ENCODE assay signal across 2 cellular contexts in the genomic region with DNA sequence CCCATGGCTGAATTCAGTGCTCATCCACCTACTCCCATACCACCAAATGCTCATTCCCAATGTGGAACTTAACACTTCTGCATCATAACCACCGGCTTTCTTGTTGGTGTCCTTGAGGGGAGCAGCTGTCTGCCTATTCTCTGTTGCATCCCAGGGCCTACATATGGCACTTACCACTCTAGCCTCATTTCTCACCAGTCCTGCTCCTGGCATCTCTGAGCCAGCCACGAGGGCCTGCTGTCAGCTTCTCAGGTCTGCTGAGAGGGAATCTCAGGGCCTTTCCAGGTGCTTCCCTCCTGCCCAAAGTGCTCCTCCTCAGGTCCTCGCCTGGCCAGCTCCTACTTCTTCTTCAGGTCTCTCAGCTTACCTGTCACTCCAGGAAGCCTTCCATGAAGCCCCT.
TF ChIP-seq lines count a peak whose summit lies in the region.

No MANE protein-coding gene starts in this region.

TF ChIP-seq in A549, 52 proteins besides CTCF, POLR2A, EP300 and RAD21:
- TF ChIP-seq, protein P1, sequence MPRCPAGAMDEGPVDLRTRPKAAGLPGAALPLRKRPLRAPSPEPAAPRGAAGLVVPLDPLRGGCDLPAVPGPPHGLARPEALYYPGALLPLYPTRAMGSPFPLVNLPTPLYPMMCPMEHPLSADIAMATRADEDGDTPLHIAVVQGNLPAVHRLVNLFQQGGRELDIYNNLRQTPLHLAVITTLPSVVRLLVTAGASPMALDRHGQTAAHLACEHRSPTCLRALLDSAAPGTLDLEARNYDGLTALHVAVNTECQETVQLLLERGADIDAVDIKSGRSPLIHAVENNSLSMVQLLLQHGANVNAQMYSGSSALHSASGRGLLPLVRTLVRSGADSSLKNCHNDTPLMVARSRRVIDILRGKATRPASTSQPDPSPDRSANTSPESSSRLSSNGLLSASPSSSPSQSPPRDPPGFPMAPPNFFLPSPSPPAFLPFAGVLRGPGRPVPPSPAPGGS (IDR thresholded peaks at IDR 0.05): no peak
- no peak for TF ChIP-seq PHF8 (IDR thresholded peaks at IDR 0.05; ENCODE audit: borderline replicate concordance, low read depth)
- TF ChIP-seq, protein P2, sequence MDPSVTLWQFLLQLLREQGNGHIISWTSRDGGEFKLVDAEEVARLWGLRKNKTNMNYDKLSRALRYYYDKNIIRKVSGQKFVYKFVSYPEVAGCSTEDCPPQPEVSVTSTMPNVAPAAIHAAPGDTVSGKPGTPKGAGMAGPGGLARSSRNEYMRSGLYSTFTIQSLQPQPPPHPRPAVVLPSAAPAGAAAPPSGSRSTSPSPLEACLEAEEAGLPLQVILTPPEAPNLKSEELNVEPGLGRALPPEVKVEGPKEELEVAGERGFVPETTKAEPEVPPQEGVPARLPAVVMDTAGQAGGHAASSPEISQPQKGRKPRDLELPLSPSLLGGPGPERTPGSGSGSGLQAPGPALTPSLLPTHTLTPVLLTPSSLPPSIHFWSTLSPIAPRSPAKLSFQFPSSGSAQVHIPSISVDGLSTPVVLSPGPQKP (IDR thresholded peaks at IDR 0.05; ENCODE audit: low read depth, low read length): no peak
- no peak for TF ChIP-seq ZFP36 (IDR thresholded peaks at IDR 0.05; ENCODE audit: borderline replicate concordance, partially characterized antibody)
- TF ChIP-seq CBX2 (IDR thresholded peaks at IDR 0.05; ENCODE audit: borderline replicate concordance, low read depth): no peak
- no peak for TF ChIP-seq TP53 (CRISPR knock-in tag; IDR thresholded peaks at IDR 0.05)
- no peak for TF ChIP-seq GATA3 (IDR thresholded peaks at IDR 0.05; ENCODE audit: borderline replicate concordance)
- no peak for TF ChIP-seq HOXB5 (CRISPR knock-in tag; IDR thresholded peaks at IDR 0.05)
- TF ChIP-seq RFX5 (IDR thresholded peaks at IDR 0.05): no peak
- no peak for TF ChIP-seq FOSL2 (IDR thresholded peaks at IDR 0.05)
- no peak for TF ChIP-seq FOSL2 (CRISPR knock-in tag; IDR thresholded peaks at IDR 0.05)
- no peak for TF ChIP-seq JUN (IDR thresholded peaks at IDR 0.05)
- TF ChIP-seq EHMT2 (IDR thresholded peaks at IDR 0.05; ENCODE audit: low read depth): no peak
- no peak for TF ChIP-seq POLR2AphosphoS2 (conservative IDR thresholded peaks at IDR 0.05; ENCODE audit: low read length)
- TF ChIP-seq, protein P3, sequence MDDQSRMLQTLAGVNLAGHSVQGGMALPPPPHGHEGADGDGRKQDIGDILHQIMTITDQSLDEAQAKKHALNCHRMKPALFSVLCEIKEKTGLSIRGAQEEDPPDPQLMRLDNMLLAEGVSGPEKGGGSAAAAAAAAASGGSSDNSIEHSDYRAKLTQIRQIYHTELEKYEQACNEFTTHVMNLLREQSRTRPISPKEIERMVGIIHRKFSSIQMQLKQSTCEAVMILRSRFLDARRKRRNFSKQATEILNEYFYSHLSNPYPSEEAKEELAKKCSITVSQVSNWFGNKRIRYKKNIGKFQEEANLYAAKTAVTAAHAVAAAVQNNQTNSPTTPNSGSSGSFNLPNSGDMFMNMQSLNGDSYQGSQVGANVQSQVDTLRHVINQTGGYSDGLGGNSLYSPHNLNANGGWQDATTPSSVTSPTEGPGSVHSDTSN (IDR thresholded peaks at IDR 0.05): no peak
- no peak for TF ChIP-seq RARB (CRISPR knock-in tag; IDR thresholded peaks at IDR 0.05)

TF ChIP-seq in GM23338, 12 proteins besides CTCF, POLR2A, EP300 and RAD21:
- TF ChIP-seq NANOG (IDR thresholded peaks at IDR 0.05; ENCODE audit: borderline replicate concordance) (no peak), JUNB (IDR thresholded peaks at IDR 0.05; ENCODE audit: unreplicated experiment) (no peak), ZNF114 (CRISPR knock-in tag; IDR thresholded peaks at IDR 0.05) (no peak), EZH2 (IDR thresholded peaks at IDR 0.05; ENCODE audit: low read depth, unreplicated experiment) (no peak), ZNF331 (CRISPR knock-in tag; IDR thresholded peaks at IDR 0.05; ENCODE audit: low read depth) (no peak), CREB1 (CRISPR knock-in tag; IDR thresholded peaks at IDR 0.05; ENCODE audit: low read depth) (no peak), STAT1 (IDR thresholded peaks at IDR 0.05; ENCODE audit: unreplicated experiment) (no peak), EZH2phosphoT487 (IDR thresholded peaks at IDR 0.05; ENCODE audit: unreplicated experiment) (no peak), POLR2AphosphoS5 (IDR thresholded peaks at IDR 0.05; ENCODE audit: low read depth) (no peak)
- TF ChIP-seq, protein P4, sequence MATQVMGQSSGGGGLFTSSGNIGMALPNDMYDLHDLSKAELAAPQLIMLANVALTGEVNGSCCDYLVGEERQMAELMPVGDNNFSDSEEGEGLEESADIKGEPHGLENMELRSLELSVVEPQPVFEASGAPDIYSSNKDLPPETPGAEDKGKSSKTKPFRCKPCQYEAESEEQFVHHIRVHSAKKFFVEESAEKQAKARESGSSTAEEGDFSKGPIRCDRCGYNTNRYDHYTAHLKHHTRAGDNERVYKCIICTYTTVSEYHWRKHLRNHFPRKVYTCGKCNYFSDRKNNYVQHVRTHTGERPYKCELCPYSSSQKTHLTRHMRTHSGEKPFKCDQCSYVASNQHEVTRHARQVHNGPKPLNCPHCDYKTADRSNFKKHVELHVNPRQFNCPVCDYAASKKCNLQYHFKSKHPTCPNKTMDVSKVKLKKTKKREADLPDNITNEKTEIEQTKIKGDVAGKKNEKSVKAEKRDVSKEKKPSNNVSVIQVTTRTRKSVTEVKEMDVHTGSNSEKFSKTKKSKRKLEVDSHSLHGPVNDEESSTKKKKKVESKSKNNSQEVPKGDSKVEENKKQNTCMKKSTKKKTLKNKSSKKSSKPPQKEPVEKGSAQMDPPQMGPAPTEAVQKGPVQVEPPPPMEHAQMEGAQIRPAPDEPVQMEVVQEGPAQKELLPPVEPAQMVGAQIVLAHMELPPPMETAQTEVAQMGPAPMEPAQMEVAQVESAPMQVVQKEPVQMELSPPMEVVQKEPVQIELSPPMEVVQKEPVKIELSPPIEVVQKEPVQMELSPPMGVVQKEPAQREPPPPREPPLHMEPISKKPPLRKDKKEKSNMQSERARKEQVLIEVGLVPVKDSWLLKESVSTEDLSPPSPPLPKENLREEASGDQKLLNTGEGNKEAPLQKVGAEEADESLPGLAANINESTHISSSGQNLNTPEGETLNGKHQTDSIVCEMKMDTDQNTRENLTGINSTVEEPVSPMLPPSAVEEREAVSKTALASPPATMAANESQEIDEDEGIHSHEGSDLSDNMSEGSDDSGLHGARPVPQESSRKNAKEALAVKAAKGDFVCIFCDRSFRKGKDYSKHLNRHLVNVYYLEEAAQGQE (IDR thresholded peaks at IDR 0.05; ENCODE audit: unreplicated experiment): no peak
- TF ChIP-seq, protein P5, sequence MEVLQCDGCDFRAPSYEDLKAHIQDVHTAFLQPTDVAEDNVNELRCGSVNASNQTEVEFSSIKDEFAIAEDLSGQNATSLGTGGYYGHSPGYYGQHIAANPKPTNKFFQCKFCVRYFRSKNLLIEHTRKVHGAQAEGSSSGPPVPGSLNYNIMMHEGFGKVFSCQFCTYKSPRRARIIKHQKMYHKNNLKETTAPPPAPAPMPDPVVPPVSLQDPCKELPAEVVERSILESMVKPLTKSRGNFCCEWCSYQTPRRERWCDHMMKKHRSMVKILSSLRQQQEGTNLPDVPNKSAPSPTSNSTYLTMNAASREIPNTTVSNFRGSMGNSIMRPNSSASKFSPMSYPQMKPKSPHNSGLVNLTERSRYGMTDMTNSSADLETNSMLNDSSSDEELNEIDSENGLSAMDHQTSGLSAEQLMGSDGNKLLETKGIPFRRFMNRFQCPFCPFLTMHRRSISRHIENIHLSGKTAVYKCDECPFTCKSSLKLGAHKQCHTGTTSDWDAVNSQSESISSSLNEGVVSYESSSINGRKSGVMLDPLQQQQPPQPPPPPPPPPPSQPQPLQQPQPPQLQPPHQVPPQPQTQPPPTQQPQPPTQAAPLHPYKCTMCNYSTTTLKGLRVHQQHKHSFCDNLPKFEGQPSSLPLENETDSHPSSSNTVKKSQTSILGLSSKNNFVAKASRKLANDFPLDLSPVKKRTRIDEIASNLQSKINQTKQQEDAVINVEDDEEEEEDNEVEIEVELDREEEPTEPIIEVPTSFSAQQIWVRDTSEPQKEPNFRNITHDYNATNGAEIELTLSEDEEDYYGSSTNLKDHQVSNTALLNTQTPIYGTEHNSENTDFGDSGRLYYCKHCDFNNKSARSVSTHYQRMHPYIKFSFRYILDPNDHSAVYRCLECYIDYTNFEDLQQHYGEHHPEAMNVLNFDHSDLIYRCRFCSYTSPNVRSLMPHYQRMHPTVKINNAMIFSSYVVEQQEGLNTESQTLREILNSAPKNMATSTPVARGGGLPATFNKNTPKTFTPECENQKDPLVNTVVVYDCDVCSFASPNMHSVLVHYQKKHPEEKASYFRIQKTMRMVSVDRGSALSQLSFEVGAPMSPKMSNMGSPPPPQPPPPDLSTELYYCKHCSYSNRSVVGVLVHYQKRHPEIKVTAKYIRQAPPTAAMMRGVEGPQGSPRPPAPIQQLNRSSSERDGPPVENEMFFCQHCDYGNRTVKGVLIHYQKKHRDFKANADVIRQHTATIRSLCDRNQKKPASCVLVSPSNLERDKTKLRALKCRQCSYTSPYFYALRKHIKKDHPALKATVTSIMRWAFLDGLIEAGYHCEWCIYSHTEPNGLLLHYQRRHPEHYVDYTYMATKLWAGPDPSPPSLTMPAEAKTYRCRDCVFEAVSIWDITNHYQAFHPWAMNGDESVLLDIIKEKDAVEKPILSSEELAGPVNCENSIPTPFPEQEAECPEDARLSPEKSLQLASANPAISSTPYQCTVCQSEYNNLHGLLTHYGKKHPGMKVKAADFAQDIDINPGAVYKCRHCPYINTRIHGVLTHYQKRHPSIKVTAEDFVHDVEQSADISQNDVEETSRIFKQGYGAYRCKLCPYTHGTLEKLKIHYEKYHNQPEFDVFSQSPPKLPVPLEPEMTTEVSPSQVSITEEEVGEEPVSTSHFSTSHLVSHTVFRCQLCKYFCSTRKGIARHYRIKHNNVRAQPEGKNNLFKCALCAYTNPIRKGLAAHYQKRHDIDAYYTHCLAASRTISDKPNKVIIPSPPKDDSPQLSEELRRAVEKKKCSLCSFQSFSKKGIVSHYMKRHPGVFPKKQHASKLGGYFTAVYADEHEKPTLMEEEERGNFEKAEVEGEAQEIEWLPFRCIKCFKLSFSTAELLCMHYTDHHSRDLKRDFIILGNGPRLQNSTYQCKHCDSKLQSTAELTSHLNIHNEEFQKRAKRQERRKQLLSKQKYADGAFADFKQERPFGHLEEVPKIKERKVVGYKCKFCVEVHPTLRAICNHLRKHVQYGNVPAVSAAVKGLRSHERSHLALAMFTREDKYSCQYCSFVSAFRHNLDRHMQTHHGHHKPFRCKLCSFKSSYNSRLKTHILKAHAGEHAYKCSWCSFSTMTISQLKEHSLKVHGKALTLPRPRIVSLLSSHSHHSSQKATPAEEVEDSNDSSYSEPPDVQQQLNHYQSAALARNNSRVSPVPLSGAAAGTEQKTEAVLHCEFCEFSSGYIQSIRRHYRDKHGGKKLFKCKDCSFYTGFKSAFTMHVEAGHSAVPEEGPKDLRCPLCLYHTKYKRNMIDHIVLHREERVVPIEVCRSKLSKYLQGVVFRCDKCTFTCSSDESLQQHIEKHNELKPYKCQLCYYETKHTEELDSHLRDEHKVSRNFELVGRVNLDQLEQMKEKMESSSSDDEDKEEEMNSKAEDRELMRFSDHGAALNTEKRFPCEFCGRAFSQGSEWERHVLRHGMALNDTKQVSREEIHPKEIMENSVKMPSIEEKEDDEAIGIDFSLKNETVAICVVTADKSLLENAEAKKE (CRISPR knock-in tag; IDR thresholded peaks at IDR 0.05): no peak
- TF ChIP-seq, protein P6, sequence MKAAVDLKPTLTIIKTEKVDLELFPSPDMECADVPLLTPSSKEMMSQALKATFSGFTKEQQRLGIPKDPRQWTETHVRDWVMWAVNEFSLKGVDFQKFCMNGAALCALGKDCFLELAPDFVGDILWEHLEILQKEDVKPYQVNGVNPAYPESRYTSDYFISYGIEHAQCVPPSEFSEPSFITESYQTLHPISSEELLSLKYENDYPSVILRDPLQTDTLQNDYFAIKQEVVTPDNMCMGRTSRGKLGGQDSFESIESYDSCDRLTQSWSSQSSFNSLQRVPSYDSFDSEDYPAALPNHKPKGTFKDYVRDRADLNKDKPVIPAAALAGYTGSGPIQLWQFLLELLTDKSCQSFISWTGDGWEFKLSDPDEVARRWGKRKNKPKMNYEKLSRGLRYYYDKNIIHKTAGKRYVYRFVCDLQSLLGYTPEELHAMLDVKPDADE (IDR thresholded peaks at IDR 0.05): no peak
